1 cellular context compared by ENCODE assay signal in genomic region chr3:102207173-102207572, GRCh38.
TF ChIP-seq lines count a peak whose summit lies in the region.

No MANE protein-coding gene starts in this region.

TF ChIP-seq in GM23338, 12 proteins besides CTCF, POLR2A, EP300 and RAD21 (continued from another document):
- TF ChIP-seq ZNF462 (CRISPR knock-in tag; IDR thresholded peaks at IDR 0.05) (no peak), ZNF331 (CRISPR knock-in tag; IDR thresholded peaks at IDR 0.05; ENCODE audit: low read depth) (no peak), CREB1 (CRISPR knock-in tag; IDR thresholded peaks at IDR 0.05; ENCODE audit: low read depth) (no peak), ZNF114 (CRISPR knock-in tag; IDR thresholded peaks at IDR 0.05) (no peak), EZH2 (IDR thresholded peaks at IDR 0.05; ENCODE audit: low read depth, unreplicated experiment) (no peak), REST (IDR thresholded peaks at IDR 0.05; ENCODE audit: unreplicated experiment) (no peak), NANOG (IDR thresholded peaks at IDR 0.05; ENCODE audit: borderline replicate concordance) (no peak), STAT1 (IDR thresholded peaks at IDR 0.05; ENCODE audit: unreplicated experiment) (no peak)
TF ChIP-seq in GM23338: peak in this region for 0.
